In the genomic region with DNA sequence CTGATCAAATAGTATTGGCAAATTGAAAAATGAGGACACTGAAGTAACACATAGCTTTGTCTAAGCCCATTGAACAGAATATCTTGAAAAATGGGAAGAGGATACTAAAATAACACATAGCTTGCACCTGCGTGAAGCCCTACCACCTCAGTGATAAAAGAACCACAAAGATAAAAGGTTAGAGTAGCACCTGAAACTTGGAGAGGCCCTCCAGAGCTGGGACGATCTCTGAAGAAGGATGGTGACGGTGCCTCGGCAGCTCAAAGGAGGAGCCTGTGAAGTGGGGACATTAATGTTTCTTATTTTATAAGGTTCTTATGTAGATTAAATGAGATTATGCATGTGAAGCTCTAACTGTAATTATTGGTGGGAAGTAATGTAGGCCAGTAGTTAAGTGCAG, we compare ENCODE assay signal across 25 cellular contexts. TPM values are rescaled to one million over a fixed set of nuclear protein-coding genes. Genes with fewer than 3 reads are reported as not detected.
DNase-seq lines count a peak whose midpoint lies in the region; ATAC-seq and TF ChIP-seq lines count a peak whose summit lies in the region.
"Had no signal": no experiment of that assay in that cellular context is flagged by ENCODE, and none has a peak within 500 bp of the region (broad histone marks: within the 10 kb centered on the region; RNA-seq: fewer than 3 reads in every experiment).

No MANE protein-coding gene starts in this region.

- no peaks in the 10 kb centered on the region for H3F3A ChIP-seq in GM23338 (replicated peaks; ENCODE audit: low read depth)

- DNase-seq in GM23338 (ENCODE audit: low spot score) (no peak), WTC11 (ENCODE audit: low spot score) (no peak), suprapubic skin (ENCODE audit: low spot score in 2 of 2) (no peak), activated T-cell treated with anti-CD3 and anti-CD28 coated beads for 4 hours (no peak), NCI-H146 treated with DMSO at 0.1 percent for 48 hours (lab: John Stamatoyannopoulos, UW; ENCODE audit: unreplicated experiment) (no peak), Peyer's patch (no peak)
- DNase-seq: AML-193; Caco-2; Calu3; CD4-positive, alpha-beta T cell; CD8-positive, alpha-beta T cell; DMS53; DMS79; DND-41; EL; GDM1 had no signal

- H4K20me1 ChIP-seq in GM23338 (replicated peaks; ENCODE audit: insufficient read depth): no peaks in the 10 kb centered on the region
- H4K20me1 ChIP-seq: BLaER1 treated with 17β-estradiol and CSF1 and Interleukin-3, amounts not matched to agents 10 nM and 100 nM had no signal

- H3K79me2 ChIP-seq in GM23338 (replicated peaks; ENCODE audit: insufficient read depth): no peaks in the 10 kb centered on the region

- H3K9me3 Mint-ChIP-seq in GM23338 (no peaks in the 10 kb centered on the region), WTC11 (peaks cover 13% of the 10 kb centered on the region)
- H3K9me3 Mint-ChIP-seq: CD8-positive, alpha-beta T cell had no signal

- no peak overlapping the region for H3K4me3 Mint-ChIP-seq in GM23338
- H3K4me3 Mint-ChIP-seq in WTC11: no peak overlapping the region
- H3K4me3 Mint-ChIP-seq: B cell; CD4-positive, alpha-beta T cell; CD8-positive, alpha-beta T cell had no signal

- H3K4me3 ChIP-seq in GM23338 (no peak overlapping the region), HUES64 (ENCODE audit: low read length) (no peak overlapping the region), iPS-18a (ENCODE audit: low read length) (peak overlapping the region; percentile 21), suprapubic skin (no peak overlapping the region), Peyer's patch (no peak overlapping the region)
- H3K4me3 ChIP-seq: A549; BLaER1 treated with 17β-estradiol and CSF1 and Interleukin-3, amounts not matched to agents 10 nM and 100 nM; GM12878 had no signal

- ATAC-seq in GM23338 (no peak), WTC11 (peak; percentile 55)
- ATAC-seq: A549; CD8-positive, alpha-beta T cell; GM12878 had no signal

- H3K9ac ChIP-seq in HUES64 (ENCODE audit: low read depth, low read length) (no peak overlapping the region), iPS-18a (ENCODE audit: low read length) (no peak overlapping the region)
- H3K9ac ChIP-seq: BLaER1 treated with 17β-estradiol and CSF1 and Interleukin-3, amounts not matched to agents 10 nM and 100 nM had no signal

- TF ChIP-seq EP300 in suprapubic skin (IDR thresholded peaks at IDR 0.05): no peak

- no peaks in the 10 kb centered on the region; the same call in 1 of the 2 replicates for H3K9me2 ChIP-seq in GM23338 (ENCODE audit: insufficient read depth)

- H3K4me2 ChIP-seq in GM23338: no peak overlapping the region
- H3K4me2 ChIP-seq: A549; BLaER1 treated with 17β-estradiol and CSF1 and Interleukin-3, amounts not matched to agents 10 nM and 100 nM had no signal

- peaks cover 13% of the 10 kb centered on the region for H3K4me1 Mint-ChIP-seq in GM23338
- peaks cover 30% of the 10 kb centered on the region for H3K4me1 Mint-ChIP-seq in WTC11

- no peak overlapping the region for H3K27ac ChIP-seq in GM23338 (ENCODE audit: low read depth)
- H3K27ac ChIP-seq in HUES64 (ENCODE audit: low read depth, low read length): peak overlapping the region; percentile 20; the same call in 1 of the 2 replicates
- no peak overlapping the region for H3K27ac ChIP-seq in iPS-18a (ENCODE audit: low read length)
- H3K27ac ChIP-seq in suprapubic skin: no peak overlapping the region
- no peak overlapping the region for H3K27ac ChIP-seq in Peyer's patch
- H3K27ac ChIP-seq: 22Rv1; A549; BLaER1 treated with 17β-estradiol and CSF1 and Interleukin-3, amounts not matched to agents 10 nM and 100 nM; C4-2B had no signal

- POLR2A ChIA-PET in WTC11 (lab: Charles Lee): interaction anchor here (0.6 to 1.0 kb wide), 2 partner anchors 13 to 164 kb away, joined by 3 read pairs; no protein-coding TSS in a partner anchor

- H3K27me3 Mint-ChIP-seq in GM23338 (ENCODE audit: insufficient read depth, low read depth, poor library complexity) (peaks cover 3% of the 10 kb centered on the region), WTC11 (ENCODE audit: low read depth) (peaks cover 38% of the 10 kb centered on the region)
- H3K27me3 Mint-ChIP-seq: CD4-positive, alpha-beta T cell had no signal

- TF ChIP-seq POLR2A in suprapubic skin (IDR thresholded peaks at IDR 0.05) (no peak), Peyer's patch (IDR thresholded peaks at IDR 0.05) (no peak)

- H3K36me3 ChIP-seq in GM23338 (ENCODE audit: insufficient read depth): no peaks in the 10 kb centered on the region
- H3K36me3 ChIP-seq in HUES64 (ENCODE audit: insufficient read depth, low read length): no peaks in the 10 kb centered on the region
- no peaks in the 10 kb centered on the region for H3K36me3 ChIP-seq in iPS-18a (ENCODE audit: control insufficient read depth, low read depth, low read length)
- no peaks in the 10 kb centered on the region for H3K36me3 ChIP-seq in suprapubic skin
- no peaks in the 10 kb centered on the region for H3K36me3 ChIP-seq in Peyer's patch
- H3K36me3 ChIP-seq: BLaER1 treated with 17β-estradiol and CSF1 and Interleukin-3, amounts not matched to agents 10 nM and 100 nM had no signal

- H3K36me3 Mint-ChIP-seq in GM23338 (ENCODE audit: low read depth) (no peaks in the 10 kb centered on the region), WTC11 (no peaks in the 10 kb centered on the region)
- H3K36me3 Mint-ChIP-seq: CD8-positive, alpha-beta T cell had no signal

- WGBS in HUES64: 75% methylated on average over 4 of the region's 4 CpGs
- WGBS in suprapubic skin: 90% methylated on average over 4 of the region's 4 CpGs

- no peaks in the 10 kb centered on the region for H3K9me3 ChIP-seq in HUES64 (ENCODE audit: insufficient read depth, low read depth, low read length)
- H3K9me3 ChIP-seq in iPS-18a (ENCODE audit: control insufficient read depth, low read depth, low read length): no peaks in the 10 kb centered on the region
- no peaks in the 10 kb centered on the region for H3K9me3 ChIP-seq in suprapubic skin
- H3K9me3 ChIP-seq in Peyer's patch: no peaks in the 10 kb centered on the region
- H3K9me3 ChIP-seq: A549; BLaER1 treated with 17β-estradiol and CSF1 and Interleukin-3, amounts not matched to agents 10 nM and 100 nM; Caco-2 had no signal

- H2AFZ ChIP-seq in GM23338: no peak overlapping the region

- H3K27ac Mint-ChIP-seq in GM23338: peak overlapping the region; percentile 15; the same call in 1 of the 2 replicates
- no peak overlapping the region for H3K27ac Mint-ChIP-seq in WTC11
- H3K27ac Mint-ChIP-seq: B cell; CD4-positive, alpha-beta T cell; CD8-positive, alpha-beta T cell had no signal

- H3K27me3 ChIP-seq in GM23338 (ENCODE audit: insufficient read depth) (no peaks in the 10 kb centered on the region), HUES64 (ENCODE audit: insufficient read depth, low read length) (no peaks in the 10 kb centered on the region), iPS-18a (ENCODE audit: control insufficient read depth, insufficient read depth, low read length) (no peaks in the 10 kb centered on the region), suprapubic skin (no peaks in the 10 kb centered on the region), Peyer's patch (no peaks in the 10 kb centered on the region)
- H3K27me3 ChIP-seq: BLaER1 treated with 17β-estradiol and CSF1 and Interleukin-3, amounts not matched to agents 10 nM and 100 nM had no signal

- CTCF ChIA-PET in WTC11 (lab: Charles Lee): no interaction called here

- H3K4me1 ChIP-seq in GM23338 (ENCODE audit: insufficient read depth) (peaks cover 3% of the 10 kb centered on the region; the same call in 1 of the 2 replicates), HUES64 (ENCODE audit: insufficient read depth, low read length) (peaks cover 17% of the 10 kb centered on the region; the same call in 1 of the 2 replicates), iPS-18a (ENCODE audit: control insufficient read depth, low read depth, low read length) (peaks cover 21% of the 10 kb centered on the region), suprapubic skin (no peaks in the 10 kb centered on the region), Peyer's patch (no peaks in the 10 kb centered on the region)
- H3K4me1 ChIP-seq: A549; BLaER1 treated with 17β-estradiol and CSF1 and Interleukin-3, amounts not matched to agents 10 nM and 100 nM; Caco-2 had no signal

- no peak for TF ChIP-seq CTCF in GM23338 (conservative IDR thresholded peaks at IDR 0.05; ENCODE audit: low read depth in 2 of 2)
- TF ChIP-seq CTCF in WTC11 (IDR thresholded peaks at IDR 0.05): no peak
- no peak for TF ChIP-seq CTCF in suprapubic skin (IDR thresholded peaks at IDR 0.05)
- TF ChIP-seq CTCF in Peyer's patch (IDR thresholded peaks at IDR 0.05): no peak

TF ChIP-seq in GM23338, 12 proteins besides CTCF, POLR2A, EP300 and RAD21:
- TF ChIP-seq ZNF114 (CRISPR knock-in tag; IDR thresholded peaks at IDR 0.05): no peak

TF ChIP-seq in WTC11, 78 proteins besides CTCF, POLR2A, EP300 and RAD21 (continues in another document):
- TF ChIP-seq SMAD4 (CRISPR knock-in tag; IDR thresholded peaks at IDR 0.05) (no peak), ETV6 (CRISPR knock-in tag; IDR thresholded peaks at IDR 0.05) (no peak), ESRRA (CRISPR knock-in tag; IDR thresholded peaks at IDR 0.05; ENCODE audit: borderline replicate concordance) (no peak), SMAD3 (CRISPR knock-in tag; IDR thresholded peaks at IDR 0.05; ENCODE audit: borderline replicate concordance) (no peak), ZNF219 (CRISPR knock-in tag; IDR thresholded peaks at IDR 0.05; ENCODE audit: borderline replicate concordance) (no peak), GRHL2 (CRISPR knock-in tag; IDR thresholded peaks at IDR 0.05; ENCODE audit: insufficient replicate concordance, severe bottlenecking) (no peak)
- TF ChIP-seq, protein P1, sequence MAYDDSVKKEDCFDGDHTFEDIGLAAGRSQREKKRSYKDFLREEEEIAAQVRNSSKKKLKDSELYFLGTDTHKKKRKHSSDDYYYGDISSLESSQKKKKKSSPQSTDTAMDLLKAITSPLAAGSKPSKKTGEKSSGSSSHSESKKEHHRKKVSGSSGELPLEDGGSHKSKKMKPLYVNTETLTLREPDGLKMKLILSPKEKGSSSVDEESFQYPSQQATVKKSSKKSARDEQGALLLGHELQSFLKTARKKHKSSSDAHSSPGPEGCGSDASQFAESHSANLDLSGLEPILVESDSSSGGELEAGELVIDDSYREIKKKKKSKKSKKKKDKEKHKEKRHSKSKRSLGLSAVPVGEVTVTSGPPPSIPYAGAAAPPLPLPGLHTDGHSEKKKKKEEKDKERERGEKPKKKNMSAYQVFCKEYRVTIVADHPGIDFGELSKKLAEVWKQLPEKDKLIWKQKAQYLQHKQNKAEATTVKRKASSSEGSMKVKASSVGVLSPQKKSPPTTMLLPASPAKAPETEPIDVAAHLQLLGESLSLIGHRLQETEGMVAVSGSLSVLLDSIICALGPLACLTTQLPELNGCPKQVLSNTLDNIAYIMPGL (CRISPR knock-in tag; IDR thresholded peaks at IDR 0.05): no peak

RNA-seq across cellular contexts. Expression of a gene that starts 23.1 kb away (rescaled TPM):
- total RNA-seq in GM23338 (2014; rRNA removed; shearing (Covaris generic)): 32.2 and 35.7 TPM in 2 replicates
- 23.5 and 23.7 TPM in 2 replicates for polyA plus RNA-seq in GM23338 (2016; fragmentation: Nextera tagmentation; extraction: Ambion mirVana)
- 18.6 TPM for polyA plus RNA-seq in HUES64 (2013, experiment 1 of 2)
- polyA plus RNA-seq in HUES64 (2013, experiment 2 of 2): 20.7 TPM
- total RNA-seq in WTC11 (2021) (30.0 to 32.5 TPM (median 31.7 TPM) in 3 replicates), suprapubic skin (10 to 100 TPM; 12.4 to 18.4 (median 14.4) TPM), Peyer's patch (10 to 100 TPM; 24.5 to 49.5 (median 26.7) TPM)
- total RNA-seq: CD4-positive, alpha-beta T cell; G401 had no signal
